In genomic region chr9:93390953-93391515, GRCh38 we compare ENCODE assay signal across 18 cellular contexts.
DNase-seq lines count a peak whose midpoint lies in the region; ATAC-seq, FAIRE-seq and TF ChIP-seq lines count a peak whose summit lies in the region.
"Had no signal": no experiment of that assay in that cellular context is flagged by ENCODE, and none has a peak within 500 bp of the region (broad histone marks: within the 10 kb centered on the region; RNA-seq: fewer than 3 reads in every experiment).

No MANE protein-coding gene starts in this region.

- H3K9me3 Mint-ChIP-seq in MCF 10A (ENCODE audit: unreplicated experiment) = no peaks in the 10 kb centered on the region
- H3K9me3 Mint-ChIP-seq: CD8-positive, alpha-beta memory T cell had no signal

- intact Hi-C loops in MCF 10A (cut with micrococcal nuclease) (no loop called here), breast epithelium (cut with DNase I; ENCODE audit: low total_unique reads) (no loop called here)

- H3K4me3 ChIP-seq in breast epithelium = no peak overlapping the region
- no peak overlapping the region for H3K4me3 ChIP-seq in small intestine (ENCODE audit: low read depth in 1 of 2, low read length in 2 of 2)
- H3K4me3 ChIP-seq: A549; BLaER1 treated with 17β-estradiol and CSF1 and Interleukin-3, amounts not matched to agents 10 nM and 100 nM had no signal

- no peak for TF ChIP-seq CTCF in MCF 10A (IDR thresholded peaks at IDR 0.05; ENCODE audit: unreplicated experiment)
- no peak for TF ChIP-seq CTCF in breast epithelium (IDR thresholded peaks at IDR 0.05)

- no TSS peak for BruUV-seq in MCF 10A (replicated peaks; lab: Mats Ljungman, UMichigan)

- H3K27me3 ChIP-seq in breast epithelium (no peaks in the 10 kb centered on the region), small intestine (ENCODE audit: control insufficient read depth in 2 of 2, insufficient read depth in 2 of 2, low read length in 2 of 2) (no peaks in the 10 kb centered on the region)
- H3K27me3 ChIP-seq: BLaER1 treated with 17β-estradiol and CSF1 and Interleukin-3, amounts not matched to agents 10 nM and 100 nM had no signal

- H3K9me3 ChIP-seq in breast epithelium (no peaks in the 10 kb centered on the region), small intestine (ENCODE audit: control insufficient read depth, low read depth) (no peaks in the 10 kb centered on the region)
- H3K9me3 ChIP-seq: A549 had no signal

- ATAC-seq in HG02840 (IDR thresholded peaks at IDR 0.05; ENCODE audit: low FRiP score, unreplicated experiment) (no peak), GM19328 (IDR thresholded peaks at IDR 0.05; ENCODE audit: unreplicated experiment) (no peak)
- ATAC-seq: A549 had no signal

- H3K4me3 Mint-ChIP-seq in MCF 10A (ENCODE audit: unreplicated experiment) = no peak overlapping the region
- H3K4me3 Mint-ChIP-seq: CD8-positive, alpha-beta memory T cell; IgD-negative memory B cell had no signal

- TF ChIP-seq POLR2A in breast epithelium (IDR thresholded peaks at IDR 0.05) = no peak

- H3K4me1 ChIP-seq in breast epithelium = no peaks in the 10 kb centered on the region
- H3K4me1 ChIP-seq in small intestine (ENCODE audit: control insufficient read depth in 2 of 2, insufficient read depth in 1 of 2, low read depth in 1 of 2, low read length in 1 of 2) = peaks cover 0 to 3% of the 10 kb centered on the region in 2 donors
- H3K4me1 ChIP-seq: A549 had no signal

- no peaks in the 10 kb centered on the region for H3K36me3 ChIP-seq in breast epithelium
- no peaks in the 10 kb centered on the region for H3K36me3 ChIP-seq in small intestine (ENCODE audit: control insufficient read depth in 2 of 2, insufficient read depth in 2 of 2, low read length in 2 of 2)
- H3K36me3 ChIP-seq: BLaER1 treated with 17β-estradiol and CSF1 and Interleukin-3, amounts not matched to agents 10 nM and 100 nM had no signal

- DNase-seq in MCF 10A (ENCODE audit: unreplicated experiment) = peak; percentile 2
- DNase-seq in breast epithelium (ENCODE audit: low spot score in 2 of 2) = no peak
- peak; percentile 27 for DNase-seq in NCI-H2171 treated with DMSO at 0.1 percent for 48 hours (lab: John Stamatoyannopoulos, UW)
- peak; percentile 11 to 33 for DNase-seq in dermis microvascular lymphatic vessel endothelial cell (ENCODE audit: low read depth in 2 of 2)
- DNase-seq in small intestine = peak; percentile 20
- DNase-seq in DMS53 (lab: John Stamatoyannopoulos, UW) = no peak
- DNase-seq: CD8-positive, alpha-beta memory T cell; GF-D8; NCI-H1417; NCI-H2081; NCI-H510A had no signal

- 44 to 64% (median 54%) methylated on average over 9 of the region's 9 CpGs for WGBS in small intestine, 3 donors

- no peaks in the 10 kb centered on the region for H3K4me1 Mint-ChIP-seq in MCF 10A (ENCODE audit: insufficient read depth, unreplicated experiment)
- H3K4me1 Mint-ChIP-seq: CD8-positive, alpha-beta memory T cell; IgD-negative memory B cell had no signal

- no peak overlapping the region for H3K27ac Mint-ChIP-seq in MCF 10A (ENCODE audit: low read depth, unreplicated experiment)
- H3K27ac Mint-ChIP-seq: IgD-negative memory B cell had no signal

- no peak for FAIRE-seq in small intestine (lab: Jason Lieb, UNC)
- FAIRE-seq: A549, GM12891, H54 had no signal

- no peaks in the 10 kb centered on the region for H3K27me3 Mint-ChIP-seq in MCF 10A (ENCODE audit: insufficient read depth, unreplicated experiment)

- H3K27ac ChIP-seq in breast epithelium (no peak overlapping the region), small intestine (ENCODE audit: low read depth in 1 of 2, low read length in 1 of 2) (no peak overlapping the region)
- H3K27ac ChIP-seq: A549; BLaER1 treated with 17β-estradiol and CSF1 and Interleukin-3, amounts not matched to agents 10 nM and 100 nM had no signal

- CTCF ChIA-PET in MCF 10A (lab: Yijun Ruan, JAX) = no interaction called here

- POLR2A ChIA-PET in MCF 10A (lab: Yijun Ruan, JAX) = no interaction called here

- no peaks in the 10 kb centered on the region for H3K36me3 Mint-ChIP-seq in MCF 10A (ENCODE audit: insufficient read depth, unreplicated experiment)

Comparison
In these comparisons a context has a peak if more than half of its experiments do, and no peak if none do; other contexts are left out.
1. DNase-seq: peak in MCF 10A (single experiment), NCI-H2171 treated with DMSO at 0.1 percent for 48 hours (single experiment), dermis microvascular lymphatic vessel endothelial cell (2 of 2) and small intestine (single experiment); none in breast epithelium (0 of 2) and DMS53 (single experiment).